8 cellular contexts compared by ENCODE assay signal in genomic region chr16:66483689-66484452, GRCh38. TPM values are rescaled to one million over a fixed set of nuclear protein-coding genes. Genes with fewer than 3 reads are reported as not detected.
DNase-seq lines count a peak whose midpoint lies in the region; ATAC-seq and TF ChIP-seq lines count a peak whose summit lies in the region.

No MANE protein-coding gene starts in this region.

- TF ChIP-seq CTCF in GM12875 (IDR thresholded peaks at IDR 0.05; ENCODE audit: borderline replicate concordance, insufficient read depth, low read depth, low read length), result peak; percentile 96

- peak; percentile 69 for ATAC-seq in HG03159 (IDR thresholded peaks at IDR 0.05; ENCODE audit: unreplicated experiment)
- peak; percentile 89 for ATAC-seq in memory B cell (ENCODE audit: low read depth)

- DNase-seq in A172 (ENCODE audit: low spot score) (peak; percentile 63), NCI-H774 (lab: John Stamatoyannopoulos, UW) (peak; percentile 21), ecto neural progenitor cell (ENCODE audit: low spot score) (peak; percentile 90), memory B cell (ENCODE audit: low spot score in 2 of 2) (peak; percentile 71 to 77)
- DNase-seq in activated CD4-positive, alpha-beta memory T cell treated with anti-CD3 and anti-CD28 coated beads, Interleukin-2, amount 10 ng/mL, durations not matched to agents 7 days and 5 days, result peak; percentile 80
- peak; percentile 32 to 43 for DNase-seq in stimulated activated CD8-positive, alpha-beta memory T cell treated with anti-CD3 and anti-CD28 coated beads, Interleukin-15, amount 100 ng/mL, for 4 hours (ENCODE audit: low read depth in 2 of 2)

- H3K4me3 ChIP-seq in GM12875 (ENCODE audit: low read depth, low read length), result no peak overlapping the region

- H3K9me3 Mint-ChIP-seq in activated CD4-positive, alpha-beta memory T cell treated with anti-CD3 and anti-CD28 coated beads, Interleukin-2, amount 10 ng/mL, durations not matched to agents 7 days and 5 days, result no peaks in the 10 kb centered on the region
- H3K9me3 Mint-ChIP-seq in memory B cell, result no peaks in the 10 kb centered on the region

- H3K36me3 Mint-ChIP-seq in activated CD4-positive, alpha-beta memory T cell treated with anti-CD3 and anti-CD28 coated beads, Interleukin-2, amount 10 ng/mL, durations not matched to agents 7 days and 5 days (ENCODE audit: low read depth), result no peaks in the 10 kb centered on the region
- H3K36me3 Mint-ChIP-seq in memory B cell, result no peaks in the 10 kb centered on the region

- H3K4me3 Mint-ChIP-seq in activated CD4-positive, alpha-beta memory T cell treated with anti-CD3 and anti-CD28 coated beads, Interleukin-2, amount 10 ng/mL, durations not matched to agents 7 days and 5 days, result no peak overlapping the region
- H3K4me3 Mint-ChIP-seq in memory B cell, result no peak overlapping the region

- no peaks in the 10 kb centered on the region for H3K27me3 Mint-ChIP-seq in activated CD4-positive, alpha-beta memory T cell treated with anti-CD3 and anti-CD28 coated beads, Interleukin-2, amount 10 ng/mL, durations not matched to agents 7 days and 5 days
- peaks cover 2% of the 10 kb centered on the region for H3K27me3 Mint-ChIP-seq in memory B cell

- H3K4me1 Mint-ChIP-seq in activated CD4-positive, alpha-beta memory T cell treated with anti-CD3 and anti-CD28 coated beads, Interleukin-2, amount 10 ng/mL, durations not matched to agents 7 days and 5 days, result peaks cover 33% of the 10 kb centered on the region
- H3K4me1 Mint-ChIP-seq in memory B cell, result peaks cover 19% of the 10 kb centered on the region

- CTCF ChIA-PET in activated CD4-positive, alpha-beta memory T cell treated with anti-CD3 and anti-CD28 coated beads, Interleukin-2, amount 10 ng/mL, durations not matched to agents 7 days and 5 days (lab: Charles Lee), result interaction anchor here (0.7 to 4.0 kb wide), 5 partner anchors 9 to 184 kb away, joined by 3 to 65 read pairs (median 3); no protein-coding TSS in a partner anchor

- no peak overlapping the region for H3K27ac Mint-ChIP-seq in activated CD4-positive, alpha-beta memory T cell treated with anti-CD3 and anti-CD28 coated beads, Interleukin-2, amount 10 ng/mL, durations not matched to agents 7 days and 5 days
- H3K27ac Mint-ChIP-seq in memory B cell, result peak overlapping the region; percentile 17

- POLR2A ChIA-PET in activated CD4-positive, alpha-beta memory T cell treated with anti-CD3 and anti-CD28 coated beads, Interleukin-2, amount 10 ng/mL, durations not matched to agents 7 days and 5 days (lab: Charles Lee), result interaction anchor here (1.2 kb wide), 1 partner anchor 38 kb away, joined by 6 read pairs; no protein-coding TSS in a partner anchor

RNA-seq across cellular contexts. Expression of gene BEAN1, which starts 56.8 kb away (rescaled TPM):
- total RNA-seq in A172 (2014; rRNA removed; shearing (Covaris generic)), result 0.91 and 1.7 TPM in 2 replicates
- total RNA-seq in activated CD4-positive, alpha-beta memory T cell treated with anti-CD3 and anti-CD28 coated beads, Interleukin-2, amount 10 ng/mL, durations not matched to agents 7 days and 5 days, result not detected

Comparison
In these comparisons a context has a peak if more than half of its experiments do, and no peak if none do; other contexts are left out.
1. DNase-seq: peak in every context shown above with its lines; median percentile 90 in ecto neural progenitor cell; 80 in activated CD4-positive, alpha-beta memory T cell treated with anti-CD3 and anti-CD28 coated beads, Interleukin-2, amount 10 ng/mL, durations not matched to agents 7 days and 5 days; 74 in memory B cell; 63 in A172; 38 in stimulated activated CD8-positive, alpha-beta memory T cell treated with anti-CD3 and anti-CD28 coated beads, Interleukin-15, amount 100 ng/mL, for 4 hours; 21 in NCI-H774.